ENCODE assay signal across 8 cellular contexts in genomic region chr2:176088048-176088936, GRCh38. TPM values are rescaled to one million over a fixed set of nuclear protein-coding genes. Genes with fewer than 3 reads are reported as not detected.
DNase-seq lines count a peak whose midpoint lies in the region; ATAC-seq and TF ChIP-seq lines count a peak whose summit lies in the region.

No MANE protein-coding gene starts in this region.

- DNase-seq in CD14-positive monocyte (ENCODE audit: low spot score) (no peak), NCI-H2171 treated with DMSO at 0.1 percent for 48 hours (lab: John Stamatoyannopoulos, UW) (peak; percentile 53), amniotic epithelial cell (ENCODE audit: low read depth) (peak; percentile 14), hepatocyte (ENCODE audit: low spot score) (peak; percentile 76), retinal pigment epithelial cell (ENCODE audit: low read depth) (no peak), GOT3 (lab: John Stamatoyannopoulos, UW) (no peak)

- peaks cover 95% of the 10 kb centered on the region for H3K27me3 ChIP-seq in hepatocyte

- H3K4me1 ChIP-seq in hepatocyte (ENCODE audit: insufficient read depth): peaks cover 9% of the 10 kb centered on the region

- H3K36me3 ChIP-seq in hepatocyte (replicated peaks; ENCODE audit: insufficient read depth, low read depth): no peaks in the 10 kb centered on the region

- H3K9me3 ChIP-seq in hepatocyte (ENCODE audit: low read depth): no peaks in the 10 kb centered on the region

- H2AFZ ChIP-seq in hepatocyte: peak overlapping the region; percentile 59

- peak overlapping the region; percentile 79 to 98 for H3K4me3 Mint-ChIP-seq in CD14-positive monocyte

- peak overlapping the region; percentile 88 for H3K4me2 ChIP-seq in hepatocyte

- no peak overlapping the region for H3K27ac Mint-ChIP-seq in CD14-positive monocyte

- H3K9me2 ChIP-seq in hepatocyte (replicated peaks; ENCODE audit: insufficient read depth): no peaks in the 10 kb centered on the region

- ATAC-seq in GM19025 (IDR thresholded peaks at IDR 0.05; ENCODE audit: low read depth, unreplicated experiment) (peak; percentile 55), HG02642 (IDR thresholded peaks at IDR 0.05; ENCODE audit: poor library complexity, unreplicated experiment) (no peak)

- H3K27me3 Mint-ChIP-seq in CD14-positive monocyte (ENCODE audit: low read depth in 3 of 3): peaks cover 93 to 98% (median 95%) of the 10 kb centered on the region in 3 donors

- H3K9me3 Mint-ChIP-seq in CD14-positive monocyte: peaks cover 0 to 44% (median 26%) of the 10 kb centered on the region in 7 donors

- peak overlapping the region; percentile 48 for H3K27ac ChIP-seq in hepatocyte

- H3K4me3 ChIP-seq in hepatocyte (peak overlapping the region; percentile 50), retinal pigment epithelial cell (ENCODE audit: low read length) (peak overlapping the region; percentile 16)

- peaks cover 31% of the 10 kb centered on the region for H3K4me1 Mint-ChIP-seq in CD14-positive monocyte

- no peaks in the 10 kb centered on the region for H4K20me1 ChIP-seq in hepatocyte (ENCODE audit: insufficient read depth, poor library complexity, severe bottlenecking)

- H3K79me2 ChIP-seq in hepatocyte: peaks cover 53% of the 10 kb centered on the region

- H3K36me3 Mint-ChIP-seq in CD14-positive monocyte: peaks cover 0 to 15% of the 10 kb centered on the region in 2 donors

- TF ChIP-seq CTCF in CD14-positive monocyte (IDR thresholded peaks at IDR 0.05): peak; percentile 77
- peak; percentile 78 for TF ChIP-seq CTCF in hepatocyte (IDR thresholded peaks at IDR 0.05; ENCODE audit: poor library complexity)
- TF ChIP-seq CTCF in retinal pigment epithelial cell (conservative IDR thresholded peaks at IDR 0.05; ENCODE audit: low read depth, low read length): peak; percentile 78

- intact Hi-C loops in CD14-positive monocyte (cut with micrococcal nuclease): no loop called here

- 5% methylated on average over 49 of the region's 49 CpGs for WGBS in hepatocyte (ENCODE audit: low lambda C conversion rate, missing lambda C conversion rate)

RNA-seq across cellular contexts. Expression of gene HOXD13, which starts 4.2 kb away (rescaled TPM):
- not detected for polyA plus RNA-seq in CD14-positive monocyte
- total RNA-seq in hepatocyte: 33.9 and 37.2 TPM in 2 replicates
- 19.3 and 24.7 TPM in 2 replicates for polyA plus RNA-seq in hepatocyte

RNA-seq across cellular contexts. Expression of gene EVX2, which starts 4.5 kb away (rescaled TPM):
- polyA plus RNA-seq in CD14-positive monocyte (not detected), hepatocyte (1.3 and 1.7 TPM in 2 replicates)
- total RNA-seq in hepatocyte: 3.5 and 3.7 TPM in 2 replicates

RNA-seq across cellular contexts. Expression of gene HOXD12, which starts 11.3 kb away (rescaled TPM):
- polyA plus RNA-seq in CD14-positive monocyte (not detected), hepatocyte (3.1 and 3.3 TPM in 2 replicates)
- total RNA-seq in hepatocyte: 17.9 and 29.0 TPM in 2 replicates

RNA-seq across cellular contexts. Expression of gene HOXD11, which starts 18.8 kb away (rescaled TPM):
- polyA plus RNA-seq in CD14-positive monocyte: not detected
- total RNA-seq in hepatocyte: 5.7 and 6.3 TPM in 2 replicates
- 9.9 and 11.5 TPM in 2 replicates for polyA plus RNA-seq in hepatocyte

RNA-seq across cellular contexts. Expression of gene HOXD10, which starts 28.3 kb away (rescaled TPM):
- polyA plus RNA-seq in CD14-positive monocyte (not detected), hepatocyte (5.1 and 9.9 TPM in 2 replicates)
- total RNA-seq in hepatocyte: 8.5 and 11.7 TPM in 2 replicates

Comparison
In these comparisons a context has a peak if more than half of its experiments do, and no peak if none do; other contexts are left out.
1. DNase-seq: peak in NCI-H2171 treated with DMSO at 0.1 percent for 48 hours (single experiment), amniotic epithelial cell (single experiment) and hepatocyte (single experiment); none in CD14-positive monocyte (single experiment), retinal pigment epithelial cell (single experiment) and GOT3 (single experiment).
2. RNA of gene HOXD13, which starts 4.2 kb away (polyA plus RNA-seq): 19.3 to 24.7 TPM in hepatocyte; not detected in CD14-positive monocyte; every median in the first group is over 10 times any median in the second.
3. Peak in every context shown above with its lines, with median percentiles within 50 percentile points of each other: CTCF ChIP-seq.